In genomic region chr16:4273858-4274291, GRCh38 we compare ENCODE assay signal across 8 cellular contexts. TPM values are rescaled to one million over a fixed set of nuclear protein-coding genes. Genes with fewer than 3 reads are reported as not detected.
DNase-seq lines count a peak whose midpoint lies in the region; ATAC-seq, FAIRE-seq and TF ChIP-seq lines count a peak whose summit lies in the region.

No MANE protein-coding gene starts in this region.

- H3K36me3 ChIP-seq in Karpas-422 (ENCODE audit: insufficient read depth, low read length) (no peaks in the 10 kb centered on the region), mucosa of descending colon (ENCODE audit: low read depth) (no peaks in the 10 kb centered on the region), stomach (no peaks in the 10 kb centered on the region)

- no peak for FAIRE-seq in D721Med (lab: Jason Lieb, UNC)

- H3K27ac ChIP-seq in Karpas-422 (ENCODE audit: low read length), result peak overlapping the region; percentile 87
- peak overlapping the region; percentile 90 to 97 (median 92) for H3K27ac ChIP-seq in stomach

- H3K4me3 Mint-ChIP-seq in activated CD4-positive, alpha-beta T cell treated with anti-CD3 and anti-CD28 coated beads, Interleukin-2, amount 10 ng/mL, durations not matched to agents 24 days and 14 days, result peak overlapping the region; percentile 89
- H3K4me3 Mint-ChIP-seq in effector memory CD8-positive, alpha-beta T cell, result peak overlapping the region; percentile 88 to 90

- peaks cover 9% of the 10 kb centered on the region for H3K4me1 Mint-ChIP-seq in activated CD4-positive, alpha-beta T cell treated with anti-CD3 and anti-CD28 coated beads, Interleukin-2, amount 10 ng/mL, durations not matched to agents 24 days and 14 days
- H3K4me1 Mint-ChIP-seq in effector memory CD8-positive, alpha-beta T cell (ENCODE audit: low read depth in 2 of 2), result peaks cover 5 to 9% of the 10 kb centered on the region in 2 donors

- H3K27me3 ChIP-seq in Karpas-422 (ENCODE audit: low read length), result no peaks in the 10 kb centered on the region
- no peaks in the 10 kb centered on the region for H3K27me3 ChIP-seq in stomach

- peaks cover 34% of the 10 kb centered on the region for H3K79me2 ChIP-seq in Karpas-422 (ENCODE audit: low read length)

- no peaks in the 10 kb centered on the region for H3K9me3 Mint-ChIP-seq in activated CD4-positive, alpha-beta T cell treated with anti-CD3 and anti-CD28 coated beads, Interleukin-2, amount 10 ng/mL, durations not matched to agents 24 days and 14 days
- no peaks in the 10 kb centered on the region for H3K9me3 Mint-ChIP-seq in effector memory CD8-positive, alpha-beta T cell

- no peak for TF ChIP-seq EP300 in stomach (IDR thresholded peaks at IDR 0.05)

- H4K20me1 ChIP-seq in Karpas-422 (ENCODE audit: insufficient read depth, low read depth, low read length), result no peaks in the 10 kb centered on the region

- H3K9me3 ChIP-seq in Karpas-422 (ENCODE audit: low read length), result no peaks in the 10 kb centered on the region
- no peaks in the 10 kb centered on the region for H3K9me3 ChIP-seq in mucosa of descending colon
- no peaks in the 10 kb centered on the region for H3K9me3 ChIP-seq in stomach

- peak; percentile 5 for ATAC-seq in effector memory CD8-positive, alpha-beta T cell (replicated peaks)
- peak; percentile 27 for ATAC-seq in mucosa of descending colon

- 0 to 2% (median 1%) methylated on average over 11 to 24 of the region's 24 CpGs for WGBS in stomach, 5 donors

- no peaks in the 10 kb centered on the region for H3K27me3 Mint-ChIP-seq in activated CD4-positive, alpha-beta T cell treated with anti-CD3 and anti-CD28 coated beads, Interleukin-2, amount 10 ng/mL, durations not matched to agents 24 days and 14 days
- no peaks in the 10 kb centered on the region for H3K27me3 Mint-ChIP-seq in effector memory CD8-positive, alpha-beta T cell

- no peak for TF ChIP-seq CTCF in mucosa of descending colon (IDR thresholded peaks at IDR 0.05)
- TF ChIP-seq CTCF in stomach (IDR thresholded peaks at IDR 0.05), result peak in 2 of 7 experiments; percentile 20 to 24
- no peak for TF ChIP-seq CTCF in D721Med (IDR thresholded peaks at IDR 0.05; ENCODE audit: insufficient read depth, missing control alignments)

- H3K4me3 ChIP-seq in Karpas-422 (ENCODE audit: low read length), result peak overlapping the region; percentile 69
- H3K4me3 ChIP-seq in mucosa of descending colon, result peak overlapping the region; percentile 34
- peak overlapping the region; percentile 73 to 99 (median 88) for H3K4me3 ChIP-seq in stomach

- peak overlapping the region; percentile 83 for H3K4me2 ChIP-seq in Karpas-422 (ENCODE audit: low read depth, low read length, poor library complexity, severe bottlenecking)

- H3K9me2 ChIP-seq in Karpas-422 (replicated peaks; ENCODE audit: insufficient read depth, low read length), result no peaks in the 10 kb centered on the region

- DNase-seq in NCI-H2107 (lab: John Stamatoyannopoulos, UW) (peak; percentile 26), NCI-H2107 treated with DMSO at 0.1 percent for 48 hours (lab: John Stamatoyannopoulos, UW; ENCODE audit: unreplicated experiment) (no peak), Karpas-422 (peak; percentile 86), mucosa of descending colon (peak in 2 of 3 donors; percentile 74 to 79), stomach (peak; percentile 62), D721Med (ENCODE audit: insufficient read length, low spot score) (no peak)
- peak; percentile 83 for DNase-seq in activated CD4-positive, alpha-beta T cell treated with anti-CD3 and anti-CD28 coated beads, Interleukin-2, amount 10 ng/mL, durations not matched to agents 24 days and 14 days
- peak in 1 of 3 experiments; percentile 36 for DNase-seq in effector memory CD8-positive, alpha-beta T cell

- H3K4me1 ChIP-seq in Karpas-422 (ENCODE audit: low read length) (peaks cover 23% of the 10 kb centered on the region), mucosa of descending colon (ENCODE audit: low read depth) (peaks cover 9% of the 10 kb centered on the region), stomach (peaks cover 7 to 35% (median 29%) of the 10 kb centered on the region in 4 donors)

- peak overlapping the region; percentile 83 for H3K9ac ChIP-seq in Karpas-422 (ENCODE audit: low read length)

- intact Hi-C loops in activated CD4-positive, alpha-beta T cell treated with anti-CD3 and anti-CD28 coated beads, Interleukin-2, amount 10 ng/mL, durations not matched to agents 24 days and 14 days (cut with micrococcal nuclease), result loop anchor here (2.0 to 5.0 kb wide), 3 partner anchors 15 to 143 kb away; partner anchors contain the start of gene CORO7
- intact Hi-C loops in mucosa of descending colon (cut with DNase I, micrococcal nuclease) (no loop called here), stomach (cut with DNase I; ENCODE audit: low total_unique reads) (no loop called here)

- peak overlapping the region; percentile 78 for H2AFZ ChIP-seq in Karpas-422 (ENCODE audit: low read length)

- H3K27ac Mint-ChIP-seq in activated CD4-positive, alpha-beta T cell treated with anti-CD3 and anti-CD28 coated beads, Interleukin-2, amount 10 ng/mL, durations not matched to agents 24 days and 14 days, result peak overlapping the region; percentile 74
- peak overlapping the region in 1 of 2 donors; percentile 91 for H3K27ac Mint-ChIP-seq in effector memory CD8-positive, alpha-beta T cell

- TF ChIP-seq POLR2A in stomach (IDR thresholded peaks at IDR 0.05), result no peak

- H3K36me3 Mint-ChIP-seq in activated CD4-positive, alpha-beta T cell treated with anti-CD3 and anti-CD28 coated beads, Interleukin-2, amount 10 ng/mL, durations not matched to agents 24 days and 14 days (ENCODE audit: low read depth), result peaks cover 2% of the 10 kb centered on the region
- peaks cover 32% of the 10 kb centered on the region for H3K36me3 Mint-ChIP-seq in effector memory CD8-positive, alpha-beta T cell (ENCODE audit: insufficient read depth)

RNA-seq across cellular contexts. Expression of gene TFAP4, which starts 1.1 kb away (rescaled TPM):
- 32.4 and 38.9 TPM in 2 replicates for total RNA-seq in Karpas-422 (2014; rRNA removed; shearing (Covaris generic); ENCODE audit: low replicate concordance)
- 46.1 and 53.4 TPM in 2 replicates for total RNA-seq in activated CD4-positive, alpha-beta T cell treated with anti-CD3 and anti-CD28 coated beads, Interleukin-2, amount 10 ng/mL, durations not matched to agents 24 days and 14 days
- 10 to 100 TPM in 2 of 3 donors, 1 to 10 TPM in 1; 10.0 to 12.2 (median 12.1) TPM for total RNA-seq in mucosa of descending colon
- total RNA-seq in stomach, result 10 to 100 TPM in 1 of 5 donors, 1 to 10 TPM in 3, not detected in 1; 4.9 to 17.4 (median 6.5) TPM
- polyA plus RNA-seq in stomach, result 1 to 10 TPM; 4.9 to 7.1 (median 5.5) TPM

RNA-seq across cellular contexts. Expression of gene SRL, which starts 32.0 kb away (rescaled TPM):
- 0.11 TPM in 1 of 2 replicates, not detected in the other for total RNA-seq in Karpas-422 (2014; rRNA removed; shearing (Covaris generic); ENCODE audit: low replicate concordance)
- total RNA-seq in activated CD4-positive, alpha-beta T cell treated with anti-CD3 and anti-CD28 coated beads, Interleukin-2, amount 10 ng/mL, durations not matched to agents 24 days and 14 days, result not detected in 2 replicates
- 1 to 10 TPM in 1 of 3 donors, under 1 TPM in 2; 0.35 to 1.2 (median 0.41) TPM for total RNA-seq in mucosa of descending colon
- under 1 TPM in 1 of 5 donors, not detected in 4; 0.92 TPM for total RNA-seq in stomach
- polyA plus RNA-seq in stomach, result 1 to 10 TPM in 1 of 3 donors, under 1 TPM in 2; 0.31 to 1.5 (median 0.38) TPM

RNA-seq across cellular contexts. Expression of gene GLIS2, which starts 42.0 kb away (rescaled TPM):
- 0.07 TPM in 1 of 2 replicates, not detected in the other for total RNA-seq in Karpas-422 (2014; rRNA removed; shearing (Covaris generic); ENCODE audit: low replicate concordance)
- 1.0 and 1.4 TPM in 2 replicates for total RNA-seq in activated CD4-positive, alpha-beta T cell treated with anti-CD3 and anti-CD28 coated beads, Interleukin-2, amount 10 ng/mL, durations not matched to agents 24 days and 14 days
- total RNA-seq in mucosa of descending colon (10 to 100 TPM in 1 of 3 donors, 1 to 10 TPM in 2; 1.7 to 21.1 (median 2.9) TPM), stomach (10 to 100 TPM in 1 of 5 donors, 1 to 10 TPM in 4; 3.2 to 21.0 (median 4.6) TPM)
- polyA plus RNA-seq in stomach, result 1 to 10 TPM; 4.4 to 9.0 (median 5.8) TPM

Comparison
In these comparisons a context has a peak if more than half of its experiments do, and no peak if none do; other contexts are left out.
1. DNase-seq: peak in NCI-H2107 (single experiment), Karpas-422 (single experiment), activated CD4-positive, alpha-beta T cell treated with anti-CD3 and anti-CD28 coated beads, Interleukin-2, amount 10 ng/mL, durations not matched to agents 24 days and 14 days (single experiment), mucosa of descending colon (2 of 3) and stomach (single experiment); none in NCI-H2107 treated with DMSO at 0.1 percent for 48 hours (single experiment) and D721Med (single experiment).
2. H3K4me3 ChIP-seq: peak in every context shown above with its lines; median percentile 88 in stomach; 69 in Karpas-422; 34 in mucosa of descending colon.